1 cellular context compared by ENCODE assay signal in the genomic region with DNA sequence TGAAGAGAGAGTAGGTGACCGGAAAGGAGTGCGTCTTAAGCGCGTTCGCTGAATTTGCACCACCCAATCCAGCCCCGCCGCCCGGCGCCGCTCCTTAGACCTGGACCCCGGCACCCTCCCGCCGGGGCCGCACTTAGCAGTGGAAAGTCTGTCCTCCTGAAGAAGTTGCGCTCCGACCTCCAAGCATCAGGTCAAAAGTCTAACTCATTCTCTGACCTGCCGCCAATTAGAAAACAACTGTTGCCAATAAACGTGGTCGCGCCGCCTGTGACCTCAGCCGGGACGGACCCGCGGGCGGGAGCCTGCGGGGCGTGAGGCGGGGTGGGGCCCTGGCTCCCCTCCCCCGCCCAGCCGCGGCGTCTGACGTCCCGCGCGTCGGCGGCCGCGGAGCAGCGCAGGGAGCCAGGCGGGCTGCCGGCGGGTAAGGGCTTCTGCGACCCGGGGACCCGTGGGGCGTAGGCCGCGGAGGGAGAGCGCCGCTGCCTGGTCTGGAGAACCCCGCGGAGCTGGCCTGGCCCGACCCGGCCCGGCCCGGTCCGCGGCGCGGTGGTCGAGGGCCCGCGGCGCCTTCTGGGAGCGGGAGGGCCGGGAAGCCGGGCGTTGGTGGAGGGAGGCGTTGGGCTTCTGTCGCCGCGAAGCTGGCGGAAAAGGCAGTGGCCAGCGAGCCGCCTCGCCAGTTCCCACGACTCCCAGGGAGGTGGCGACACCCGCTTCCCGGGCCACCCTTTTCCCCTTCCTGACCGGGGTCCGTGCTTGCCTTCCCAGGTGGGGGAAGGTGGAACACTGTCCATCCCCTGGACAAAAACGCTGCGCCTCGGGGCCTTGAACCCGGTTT.
TF ChIP-seq lines count a peak whose summit lies in the region.

A gene with protein sequence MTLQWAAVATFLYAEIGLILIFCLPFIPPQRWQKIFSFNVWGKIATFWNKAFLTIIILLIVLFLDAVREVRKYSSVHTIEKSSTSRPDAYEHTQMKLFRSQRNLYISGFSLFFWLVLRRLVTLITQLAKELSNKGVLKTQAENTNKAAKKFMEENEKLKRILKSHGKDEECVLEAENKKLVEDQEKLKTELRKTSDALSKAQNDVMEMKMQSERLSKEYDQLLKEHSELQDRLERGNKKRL (plus strand): TSS at position 366 of the 835 bp plus-strand sequence. CDS start 527 bp downstream, outside the sequence.

TF ChIP-seq in liver, 16 proteins besides CTCF, POLR2A, EP300 and RAD21 (continued from another document):
- TF ChIP-seq, protein P1, sequence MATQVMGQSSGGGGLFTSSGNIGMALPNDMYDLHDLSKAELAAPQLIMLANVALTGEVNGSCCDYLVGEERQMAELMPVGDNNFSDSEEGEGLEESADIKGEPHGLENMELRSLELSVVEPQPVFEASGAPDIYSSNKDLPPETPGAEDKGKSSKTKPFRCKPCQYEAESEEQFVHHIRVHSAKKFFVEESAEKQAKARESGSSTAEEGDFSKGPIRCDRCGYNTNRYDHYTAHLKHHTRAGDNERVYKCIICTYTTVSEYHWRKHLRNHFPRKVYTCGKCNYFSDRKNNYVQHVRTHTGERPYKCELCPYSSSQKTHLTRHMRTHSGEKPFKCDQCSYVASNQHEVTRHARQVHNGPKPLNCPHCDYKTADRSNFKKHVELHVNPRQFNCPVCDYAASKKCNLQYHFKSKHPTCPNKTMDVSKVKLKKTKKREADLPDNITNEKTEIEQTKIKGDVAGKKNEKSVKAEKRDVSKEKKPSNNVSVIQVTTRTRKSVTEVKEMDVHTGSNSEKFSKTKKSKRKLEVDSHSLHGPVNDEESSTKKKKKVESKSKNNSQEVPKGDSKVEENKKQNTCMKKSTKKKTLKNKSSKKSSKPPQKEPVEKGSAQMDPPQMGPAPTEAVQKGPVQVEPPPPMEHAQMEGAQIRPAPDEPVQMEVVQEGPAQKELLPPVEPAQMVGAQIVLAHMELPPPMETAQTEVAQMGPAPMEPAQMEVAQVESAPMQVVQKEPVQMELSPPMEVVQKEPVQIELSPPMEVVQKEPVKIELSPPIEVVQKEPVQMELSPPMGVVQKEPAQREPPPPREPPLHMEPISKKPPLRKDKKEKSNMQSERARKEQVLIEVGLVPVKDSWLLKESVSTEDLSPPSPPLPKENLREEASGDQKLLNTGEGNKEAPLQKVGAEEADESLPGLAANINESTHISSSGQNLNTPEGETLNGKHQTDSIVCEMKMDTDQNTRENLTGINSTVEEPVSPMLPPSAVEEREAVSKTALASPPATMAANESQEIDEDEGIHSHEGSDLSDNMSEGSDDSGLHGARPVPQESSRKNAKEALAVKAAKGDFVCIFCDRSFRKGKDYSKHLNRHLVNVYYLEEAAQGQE (IDR thresholded peaks at IDR 0.05): no peak
TF ChIP-seq in liver: peak in this region for 6.
